Comparison of ENCODE assay signal across 12 cellular contexts in the genomic region with DNA sequence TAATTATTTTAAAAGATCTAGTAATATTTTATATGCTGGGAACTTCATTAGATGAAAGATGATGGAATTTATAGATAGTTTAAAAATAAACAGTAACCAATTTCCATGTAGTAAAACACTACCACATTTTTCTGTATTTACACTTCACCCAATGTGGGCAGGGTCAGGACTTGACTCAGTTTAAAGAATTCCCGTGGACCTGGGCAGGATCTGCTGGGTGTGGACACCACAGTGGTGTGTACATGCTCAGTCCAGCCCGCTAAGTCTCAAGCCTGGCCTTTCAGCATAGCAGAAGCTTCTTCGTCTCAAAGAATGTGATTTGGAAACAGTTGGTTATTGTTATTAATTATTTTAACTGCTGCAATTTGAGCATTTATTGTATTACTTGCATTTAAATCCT.
DNase-seq lines count a peak whose midpoint lies in the region; ATAC-seq and TF ChIP-seq lines count a peak whose summit lies in the region.
"Had no signal": no experiment of that assay in that cellular context is flagged by ENCODE, and none has a peak within 500 bp of the region (broad histone marks: within the 10 kb centered on the region; RNA-seq: fewer than 3 reads in every experiment).

No MANE protein-coding gene starts in this region.

- CTCF ChIA-PET in OCI-LY7 (lab: Charles Lee; ENCODE audit: unreplicated experiment), result no interaction called here

- no peaks in the 10 kb centered on the region for H3K9me2 ChIP-seq in OCI-LY7 (ENCODE audit: insufficient read depth, low read length)

- H4K20me1 ChIP-seq in OCI-LY7 (ENCODE audit: insufficient read depth, low read length), result no peaks in the 10 kb centered on the region

- H3K4me1 ChIP-seq in body of pancreas (peaks cover 35% of the 10 kb centered on the region), left ventricle myocardium inferior (peaks cover 54% of the 10 kb centered on the region), gastrocnemius medialis (peaks cover 42 to 54% of the 10 kb centered on the region in 2 donors), OCI-LY7 (ENCODE audit: insufficient read depth, low read length, poor library complexity, severe bottlenecking) (no peaks in the 10 kb centered on the region)

- 30 to 50% methylated on average over 3 of the region's 3 CpGs for WGBS in body of pancreas, 2 donors

- H3K36me3 ChIP-seq in body of pancreas (replicated peaks in 1 of 2; ENCODE audit: insufficient read depth in 1 of 2, low read depth in 2 of 2) (peaks cover 3 to 4% of the 10 kb centered on the region in 2 donors), left ventricle myocardium inferior (peaks cover 52% of the 10 kb centered on the region), gastrocnemius medialis (no peaks in the 10 kb centered on the region), OCI-LY7 (ENCODE audit: insufficient read depth, low read length) (peaks cover 67% of the 10 kb centered on the region)

- TF ChIP-seq POLR2A in body of pancreas (IDR thresholded peaks at IDR 0.05) (no peak), gastrocnemius medialis (IDR thresholded peaks at IDR 0.05) (no peak)

- no peaks in the 10 kb centered on the region for H3K79me2 ChIP-seq in OCI-LY7 (ENCODE audit: insufficient read depth, low read depth, low read length)

- ATAC-seq in body of pancreas (no peak), gastrocnemius medialis (peak; percentile 37 to 47), HG03460 (IDR thresholded peaks at IDR 0.05; ENCODE audit: unreplicated experiment) (no peak), GM21723 (IDR thresholded peaks at IDR 0.05; ENCODE audit: unreplicated experiment) (no peak)
- ATAC-seq: stimulated activated effector memory CD8-positive, alpha-beta T cell treated with anti-CD3 and anti-CD28 coated beads, Interleukin-12 subunit alpha, Interleukin-12 subunit beta, amount 100 ng/mL, for 72 hours had no signal

- H3K4me2 ChIP-seq in OCI-LY7 (ENCODE audit: low read length), result no peak overlapping the region

- POLR2A ChIA-PET in OCI-LY7 (lab: Charles Lee), result interaction anchor here (0.6 to 1.4 kb wide), 3 partner anchors 13 to 96 kb away, joined by 3 to 5 read pairs (median 4); no protein-coding TSS in a partner anchor

- peak; percentile 55 for DNase-seq in GM03348 (ENCODE audit: low spot score)
- DNase-seq in body of pancreas, result no peak
- DNase-seq in left ventricle myocardium inferior, result no peak
- peak; percentile 24 to 62 for DNase-seq in gastrocnemius medialis
- no peak for DNase-seq in OCI-LY7 (ENCODE audit: low spot score)
- no peak for DNase-seq in glomerular visceral epithelial cell (ENCODE audit: extremely low spot score)
- DNase-seq: activated effector memory CD4-positive, alpha-beta T cell treated with anti-CD3 and anti-CD28 coated beads, Interleukin-2, amount 50 U/mL, for 16 hours; naive B cell; NCI-H69 had no signal

- H3K4me3 ChIP-seq in body of pancreas (no peak overlapping the region), left ventricle myocardium inferior (no peak overlapping the region), gastrocnemius medialis (peak overlapping the region in 1 of 4 donors; percentile 29), OCI-LY7 (ENCODE audit: low read depth, low read length, poor library complexity, severe bottlenecking) (no peak overlapping the region)

- in situ Hi-C loops in gastrocnemius medialis (cut with MboI; ENCODE audit: low sequenced_read_pairs in 4 of 4), result loop anchor here (25.0 kb wide), 3 partner anchors 511 to 836 kb away; no protein-coding TSS in a partner anchor

- no peaks in the 10 kb centered on the region for H3K27me3 ChIP-seq in body of pancreas
- no peaks in the 10 kb centered on the region for H3K27me3 ChIP-seq in left ventricle myocardium inferior (ENCODE audit: low read depth)
- H3K27me3 ChIP-seq in gastrocnemius medialis, result no peaks in the 10 kb centered on the region

- H2AFZ ChIP-seq in OCI-LY7 (ENCODE audit: low read length), result no peak overlapping the region

- no TSS peak for BruUV-seq in OCI-LY7 (replicated peaks; lab: Mats Ljungman, UMichigan)

- H3K9me3 ChIP-seq in body of pancreas (no peaks in the 10 kb centered on the region), left ventricle myocardium inferior (replicated peaks) (no peaks in the 10 kb centered on the region), gastrocnemius medialis (no peaks in the 10 kb centered on the region), OCI-LY7 (ENCODE audit: low read length) (no peaks in the 10 kb centered on the region)

- TF ChIP-seq CTCF in body of pancreas (IDR thresholded peaks at IDR 0.05) (no peak), left ventricle myocardium inferior (IDR thresholded peaks at IDR 0.05; ENCODE audit: borderline replicate concordance) (no peak), gastrocnemius medialis (IDR thresholded peaks at IDR 0.05 in 4 of 5, conservative IDR thresholded peaks at IDR 0.05 in 1 of 5) (no peak), OCI-LY7 (conservative IDR thresholded peaks at IDR 0.05; ENCODE audit: low read length) (no peak)

- H3K27ac ChIP-seq in body of pancreas (peak overlapping the region in 3 of 4 donors; percentile 16 to 69 (median 57)), left ventricle myocardium inferior (replicated peaks) (peak overlapping the region; percentile 85), gastrocnemius medialis (peak overlapping the region; percentile 71 to 84 (median 78)), OCI-LY7 (ENCODE audit: low read depth, low read length, poor library complexity, severe bottlenecking) (no peak overlapping the region)

- intact Hi-C loops in body of pancreas (cut with DNase I) (no loop called here), left ventricle myocardium inferior (cut with micrococcal nuclease) (no loop called here), gastrocnemius medialis (cut with DNase I; ENCODE audit: low total_unique reads) (loop anchor here (5.0 kb wide), 1 partner anchor 596 kb away; no protein-coding TSS in a partner anchor), OCI-LY7 (cut with micrococcal nuclease; ENCODE audit: unreplicated experiment) (no loop called here)

Comparison
In these comparisons a context has a peak if more than half of its experiments do, and no peak if none do; other contexts are left out.
1. DNase-seq: peak in GM03348 (single experiment) and gastrocnemius medialis (2 of 2); none in body of pancreas (0 of 4), left ventricle myocardium inferior (single experiment), OCI-LY7 (single experiment) and glomerular visceral epithelial cell (single experiment).
2. ATAC-seq: peak in gastrocnemius medialis (2 of 2); none in body of pancreas (single experiment), HG03460 (single experiment) and GM21723 (single experiment).